22 cellular contexts compared by ENCODE assay signal in the genomic region with DNA sequence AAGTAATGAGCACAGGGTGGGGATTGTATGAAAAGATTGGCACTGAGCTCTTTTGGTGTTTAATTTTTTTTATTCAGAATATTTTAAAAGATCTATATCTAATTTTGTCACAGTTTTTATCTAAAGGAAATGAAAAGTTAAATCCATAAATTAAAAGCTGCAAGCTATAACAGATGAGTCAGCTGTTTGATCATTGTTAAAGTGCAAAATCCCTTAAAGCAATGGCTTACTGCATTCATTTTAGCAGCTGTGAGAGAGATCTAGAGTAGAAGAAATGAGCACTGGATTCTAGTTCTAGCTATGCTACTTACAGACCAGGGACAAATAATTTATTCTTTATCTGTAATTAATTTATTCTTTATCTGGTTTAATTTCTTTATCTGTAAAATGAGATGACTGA.
"Had no signal": no experiment of that assay in that cellular context is flagged by ENCODE, and none has a peak within 500 bp of the region (broad histone marks: within the 10 kb centered on the region; RNA-seq: fewer than 3 reads in every experiment).

No MANE protein-coding gene starts in this region.

- H3K4me2 ChIP-seq: hepatocyte had no signal

- H3K4me3 ChIP-seq: esophagus squamous epithelium, gastroesophageal sphincter, heart left ventricle, hepatocyte, left lung, lower lobe of right lung, mucosa of descending colon had no signal

- H3K27ac ChIP-seq: epithelial cell of prostate, esophagus squamous epithelium, foreskin keratinocyte, gastroesophageal sphincter, hepatocyte, left lung, lower lobe of right lung had no signal

- H3K9me3 ChIP-seq: esophagus squamous epithelium, left lung, lower lobe of right lung, mucosa of descending colon had no signal

- DNase-seq: cortex of kidney; effector CD8-positive, alpha-beta T cell; effector memory CD8-positive, alpha-beta T cell; erythroblast; esophagus squamous epithelium; heart left ventricle; hypothalamus; immature natural killer cell; left cardiac atrium; left lung; left ventricle myocardium superior; lower lobe of right lung; mucosa of descending colon; naive B cell; naive thymus-derived CD8-positive, alpha-beta T cell had no signal

- ATAC-seq: effector memory CD8-positive, alpha-beta T cell; gastroesophageal sphincter; heart left ventricle; left cardiac atrium; left lung; left ventricle myocardium superior; lower lobe of right lung; mucosa of descending colon; naive thymus-derived CD8-positive, alpha-beta T cell had no signal

- H2AFZ ChIP-seq: hepatocyte had no signal

- H3K79me2 ChIP-seq: hepatocyte had no signal

- H3K27me3 ChIP-seq: esophagus squamous epithelium, foreskin keratinocyte, gastroesophageal sphincter, heart left ventricle, hepatocyte, left lung had no signal

- H3K36me3 ChIP-seq: esophagus squamous epithelium, gastroesophageal sphincter, heart left ventricle, left lung, lower lobe of right lung had no signal

- FAIRE-seq: colon, endometrium, frontal cortex had no signal

- H3K4me1 ChIP-seq: gastroesophageal sphincter, left lung, lower lobe of right lung had no signal
